ENCODE assay signal across 26 cellular contexts in genomic region chr4:74570095-74570494, GRCh38.
"Had no signal": no experiment of that assay in that cellular context is flagged by ENCODE, and none has a peak within 500 bp of the region (broad histone marks: within the 10 kb centered on the region; RNA-seq: fewer than 3 reads in every experiment).

No MANE protein-coding gene starts in this region.

- DNase-seq: dermis blood vessel endothelial cell; effector memory CD4-positive, alpha-beta T cell; erythroblast; hypothalamus; immature natural killer cell; islet precursor cell; kidney glomerular epithelial cell; left ventricle myocardium superior; lower lobe of right lung; natural killer cell; occipital lobe; pancreas; stimulated activated CD4-positive, alpha-beta T cell treated with anti-CD3 and anti-CD28 coated beads, Interleukin-12 subunit alpha, Interleukin-12 subunit beta, amount 100 ng/mL, for 4 hours; stimulated activated CD4-positive, alpha-beta T cell treated with anti-CD3 and anti-CD28 coated beads, Interleukin-1b, Interleukin-23, amount 100 ng/mL, for 48 hours; stimulated activated CD4-positive, alpha-beta T cell treated with anti-CD3 and anti-CD28 coated beads, Interleukin-4, amount 100 ng/mL, for 1 hour; stimulated activated naive CD4-positive, alpha-beta T cell treated with Interleukin-2 at 50 U/mL for 16 hours; stomach; thyroid gland had no signal

- ATAC-seq: left ventricle myocardium superior; lower lobe of right lung; natural killer cell; pancreas; sciatic nerve; stimulated activated effector memory CD8-positive, alpha-beta T cell treated with anti-CD3 and anti-CD28 coated beads, Interleukin-12 subunit alpha, Interleukin-12 subunit beta, amount 100 ng/mL, for 72 hours had no signal

- FAIRE-seq: endometrium, frontal cortex, pancreas had no signal

- H3K4me3 ChIP-seq: coronary artery, lower lobe of right lung, pancreas, smooth muscle cell, stomach, thyroid gland, vagina had no signal

- H3K4me3 Mint-ChIP-seq: immature natural killer cell; memory B cell; natural killer cell; stimulated activated effector memory CD8-positive, alpha-beta T cell treated with anti-CD3 and anti-CD28 coated beads, Interleukin-12 subunit alpha, Interleukin-12 subunit beta, amount 100 ng/mL, for 72 hours had no signal

- H3K36me3 Mint-ChIP-seq: immature natural killer cell; natural killer cell; stimulated activated effector memory CD8-positive, alpha-beta T cell treated with anti-CD3 and anti-CD28 coated beads, Interleukin-12 subunit alpha, Interleukin-12 subunit beta, amount 100 ng/mL, for 72 hours had no signal

- H3K9me3 ChIP-seq: pancreas, thyroid gland, vagina had no signal

- H3K27ac ChIP-seq: coronary artery, lower lobe of right lung, pancreas, stomach, thyroid gland, vagina had no signal

- H3K4me1 Mint-ChIP-seq: immature natural killer cell; memory B cell; natural killer cell; stimulated activated effector memory CD8-positive, alpha-beta T cell treated with anti-CD3 and anti-CD28 coated beads, Interleukin-12 subunit alpha, Interleukin-12 subunit beta, amount 100 ng/mL, for 72 hours had no signal

- H3K27ac Mint-ChIP-seq: immature natural killer cell; memory B cell; natural killer cell; stimulated activated effector memory CD8-positive, alpha-beta T cell treated with anti-CD3 and anti-CD28 coated beads, Interleukin-12 subunit alpha, Interleukin-12 subunit beta, amount 100 ng/mL, for 72 hours had no signal

- H3K27me3 ChIP-seq: pancreas, stomach, thyroid gland, vagina had no signal

- H3K4me2 ChIP-seq: smooth muscle cell had no signal

- H3K4me1 ChIP-seq: lower lobe of right lung, pancreas, thyroid gland, vagina had no signal

- H3K36me3 ChIP-seq: lower lobe of right lung, pancreas, stomach, thyroid gland, vagina had no signal
